ENCODE assay signal across 1 cellular context in genomic region chr16:78528265-78528664, GRCh38.
TF ChIP-seq lines count a peak whose summit lies in the region.

No MANE protein-coding gene starts in this region.

TF ChIP-seq in HEK293, 187 proteins besides CTCF, POLR2A, EP300 and RAD21 (continued from another document):
- TF ChIP-seq OSR2 (tag by site-specific recombination; IDR thresholded peaks at IDR 0.05) (peak; percentile 27; the same call in 1 of the 2 replicates), ZNF621 (tag by site-specific recombination; IDR thresholded peaks at IDR 0.05) (no peak), ZNF366 (tag by site-specific recombination; conservative IDR thresholded peaks at IDR 0.05) (0 out of 2 replicates have a peak, but pooled peaks have one; percentile 31)
TF ChIP-seq in HEK293: peak in this region for 3.
